8 cellular contexts compared by ENCODE assay signal in genomic region chr1:212949771-212950170, GRCh38. TPM values are rescaled to one million over a fixed set of nuclear protein-coding genes. Genes with fewer than 3 reads are reported as not detected.
DNase-seq lines count a peak whose midpoint lies in the region; TF ChIP-seq lines count a peak whose summit lies in the region.

No MANE protein-coding gene starts in this region.

- no peak for DNase-seq in BJ (ENCODE audit: low read depth)
- no peak for DNase-seq in dorsolateral prefrontal cortex
- DNase-seq in NCI-H1436 treated with DMSO at 0.1 percent for 48 hours (lab: John Stamatoyannopoulos, UW), result no peak
- DNase-seq in NCI-H1436 (lab: John Stamatoyannopoulos, UW), result no peak
- no peak for DNase-seq in erythroblast (lab: John Stamatoyannopoulos, UW)
- no peak for DNase-seq in SW 1271 (lab: John Stamatoyannopoulos, UW)

- H3K27me3 ChIP-seq in BJ (ENCODE audit: control insufficient read depth, insufficient read depth, low read length) (peaks cover 18% of the 10 kb centered on the region), HUES64 (ENCODE audit: insufficient read depth, low read length) (peaks cover 11% of the 10 kb centered on the region), dorsolateral prefrontal cortex (peaks cover 0 to 12% (median 0%) of the 10 kb centered on the region in 45 donors)

- no peaks in the 10 kb centered on the region for H3K9me3 Mint-ChIP-seq in nephron

- TF ChIP-seq POLR2A in erythroblast (IDR thresholded peaks at IDR 0.05; ENCODE audit: low read length), result no peak

- peak overlapping the region; percentile 24; the same call in 1 of the 2 replicates for H3K9ac ChIP-seq in HUES64 (ENCODE audit: low read depth, low read length)

- peaks cover 16% of the 10 kb centered on the region for H3K36me3 Mint-ChIP-seq in nephron (ENCODE audit: low read depth)

- peak overlapping the region; percentile 91 to 96 (median 96) for H3K4me3 Mint-ChIP-seq in nephron

- H3K36me3 ChIP-seq in BJ (ENCODE audit: control insufficient read depth, insufficient read depth, low read length) (no peaks in the 10 kb centered on the region), HUES64 (ENCODE audit: insufficient read depth, low read length) (peaks cover 33% of the 10 kb centered on the region)

- peaks cover 23% of the 10 kb centered on the region for H3K4me1 ChIP-seq in HUES64 (ENCODE audit: insufficient read depth, low read length)

- intact Hi-C loops in dorsolateral prefrontal cortex (cut with DNase I), result no loop called here

- peak overlapping the region; percentile 53 for H3K4me3 ChIP-seq in BJ (ENCODE audit: low read depth, low read length)
- peak overlapping the region; percentile 96 for H3K4me3 ChIP-seq in HUES64 (ENCODE audit: low read length)
- H3K4me3 ChIP-seq in dorsolateral prefrontal cortex, result peak overlapping the region; percentile 29 to 84 (median 67)

- POLR2A ChIA-PET in BJ (lab: Charles Lee), result no interaction called here

- WGBS in HUES64, result 80% methylated on average over 2 of the region's 2 CpGs

- H3K9me3 ChIP-seq in HUES64 (ENCODE audit: insufficient read depth, low read depth, low read length), result no peaks in the 10 kb centered on the region

- H3K4me1 Mint-ChIP-seq in nephron, result peaks cover 56% of the 10 kb centered on the region

- TF ChIP-seq CTCF in BJ (IDR thresholded peaks at IDR 0.05; ENCODE audit: insufficient read depth, low read depth, low read length) (no peak), dorsolateral prefrontal cortex (IDR thresholded peaks at IDR 0.05 in 54 of 56, conservative IDR thresholded peaks at IDR 0.05 in 2 of 56; ENCODE audit: low read depth in 1 of 56, partially characterized antibody in 56 of 56) (no peak), nephron (IDR thresholded peaks at IDR 0.05; ENCODE audit: unreplicated experiment in 3 of 3) (no peak)

- H3K27me3 Mint-ChIP-seq in nephron (ENCODE audit: low read depth), result peaks cover 6% of the 10 kb centered on the region

- H3K27ac Mint-ChIP-seq in nephron, result peak overlapping the region; percentile 37 to 91 (median 68)

- H3K27ac ChIP-seq in HUES64 (ENCODE audit: low read depth, low read length) (no peak overlapping the region), dorsolateral prefrontal cortex (no peak overlapping the region)

- CTCF ChIA-PET in BJ (lab: Yijun Ruan, JAX), result interaction anchor here (1.5 kb wide), 1 partner anchor 19 kb away, joined by 5 read pairs; no protein-coding TSS in a partner anchor

RNA-seq across cellular contexts. Expression of gene VASH2, which starts 0.6 kb away (rescaled TPM):
- polyA plus RNA-seq in BJ (2011; rRNA removed), result 0.04 and 0.12 TPM in 2 replicates
- polyA minus RNA-seq in BJ (2011; rRNA and poly(A)+ RNA removed), result 0.05 TPM in 1 of 2 replicates, not detected in the other
- polyA plus RNA-seq in HUES64 (2013, experiment 1 of 2), result 79.9 TPM
- polyA plus RNA-seq in HUES64 (2013, experiment 2 of 2), result 70.5 TPM
- total RNA-seq in dorsolateral prefrontal cortex, result 10 to 100 TPM in 1 of 120 experiments, 1 to 10 TPM in 119; 1.1 to 10.0 (median 4.5) TPM
